ENCODE assay signal across 24 cellular contexts in the genomic region with DNA sequence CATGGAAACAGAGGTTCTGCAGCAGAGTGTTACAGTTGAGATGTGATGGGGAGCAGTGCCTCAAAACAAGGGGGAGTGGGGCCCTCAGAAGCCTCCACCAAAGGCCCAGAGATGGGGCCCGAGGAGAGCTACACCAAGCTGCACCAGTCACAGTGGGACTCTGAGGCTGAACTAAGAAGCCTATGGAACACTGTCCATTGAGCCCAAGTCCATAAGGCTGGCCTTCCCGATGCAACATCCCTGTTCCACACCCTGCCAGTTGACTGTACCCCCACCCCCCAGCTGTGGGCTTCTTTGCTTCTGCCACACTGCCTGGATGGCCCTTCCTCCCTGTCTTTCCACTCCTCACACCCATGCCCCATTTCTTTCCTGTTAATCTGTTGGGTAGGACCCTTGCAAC. TPM values are rescaled to one million over a fixed set of nuclear protein-coding genes. Genes with fewer than 3 reads are reported as not detected.
DNase-seq lines count a peak whose midpoint lies in the region; ATAC-seq and TF ChIP-seq lines count a peak whose summit lies in the region.
"Had no signal": no experiment of that assay in that cellular context is flagged by ENCODE, and none has a peak within 500 bp of the region (broad histone marks: within the 10 kb centered on the region; RNA-seq: fewer than 3 reads in every experiment).

No MANE protein-coding gene starts in this region.

- no peaks in the 10 kb centered on the region for H3K27me3 Mint-ChIP-seq in activated CD8-positive, alpha-beta memory T cell treated with anti-CD3 and anti-CD28 coated beads, Interleukin-2, amount 10 ng/mL, durations not matched to agents 7 days and 5 days
- H3K27me3 Mint-ChIP-seq in memory B cell (no peaks in the 10 kb centered on the region), type B pancreatic cell (no peaks in the 10 kb centered on the region)

- no peaks in the 10 kb centered on the region for H3K9me3 Mint-ChIP-seq in activated CD8-positive, alpha-beta memory T cell treated with anti-CD3 and anti-CD28 coated beads, Interleukin-2, amount 10 ng/mL, durations not matched to agents 7 days and 5 days (ENCODE audit: low read depth)
- H3K9me3 Mint-ChIP-seq in memory B cell (no peaks in the 10 kb centered on the region), type B pancreatic cell (no peaks in the 10 kb centered on the region)

- peak overlapping the region; percentile 22; the same call in 1 of the 2 replicates for H3K4me3 ChIP-seq in Karpas-422 (ENCODE audit: low read length)
- H3K4me3 ChIP-seq: MG63 had no signal

- no peak for ATAC-seq in activated CD8-positive, alpha-beta memory T cell treated with anti-CD3 and anti-CD28 coated beads, Interleukin-2, amount 10 ng/mL, durations not matched to agents 7 days and 5 days
- no peak for ATAC-seq in memory B cell (ENCODE audit: low read depth)
- ATAC-seq in HG03460 (IDR thresholded peaks at IDR 0.05; ENCODE audit: unreplicated experiment), result no peak
- ATAC-seq: Panc1 had no signal

- peaks cover 16% of the 10 kb centered on the region for H3K79me2 ChIP-seq in Karpas-422 (ENCODE audit: low read length)

- peaks cover 6% of the 10 kb centered on the region for H3K36me3 Mint-ChIP-seq in activated CD8-positive, alpha-beta memory T cell treated with anti-CD3 and anti-CD28 coated beads, Interleukin-2, amount 10 ng/mL, durations not matched to agents 7 days and 5 days
- H3K36me3 Mint-ChIP-seq in memory B cell (peaks cover 2% of the 10 kb centered on the region), type B pancreatic cell (peaks cover 15% of the 10 kb centered on the region)

- no peaks in the 10 kb centered on the region for H3K27me3 ChIP-seq in Karpas-422 (ENCODE audit: low read length)
- H3K27me3 ChIP-seq: MG63 had no signal

- no peaks in the 10 kb centered on the region for H3K9me2 ChIP-seq in Karpas-422 (replicated peaks; ENCODE audit: insufficient read depth, low read length)
- H3K9me2 ChIP-seq: SK-N-SH had no signal

- H3K27ac ChIP-seq in Karpas-422 (ENCODE audit: low read length), result peak overlapping the region; percentile 21; the same call in 1 of the 2 replicates
- H3K27ac ChIP-seq: 22Rv1, C4-2B had no signal

- TF ChIP-seq CTCF in type B pancreatic cell (conservative IDR thresholded peaks at IDR 0.05), result no peak

- H3K9me3 ChIP-seq in Karpas-422 (ENCODE audit: low read length), result no peaks in the 10 kb centered on the region
- H3K9me3 ChIP-seq: MG63, SK-N-SH had no signal

- peaks cover 46% of the 10 kb centered on the region for H3K4me1 ChIP-seq in Karpas-422 (ENCODE audit: low read length)

- no peak overlapping the region for H3K27ac Mint-ChIP-seq in activated CD8-positive, alpha-beta memory T cell treated with anti-CD3 and anti-CD28 coated beads, Interleukin-2, amount 10 ng/mL, durations not matched to agents 7 days and 5 days
- peak overlapping the region; percentile 43 for H3K27ac Mint-ChIP-seq in memory B cell
- no peak overlapping the region for H3K27ac Mint-ChIP-seq in type B pancreatic cell

- H3K9ac ChIP-seq in Karpas-422 (ENCODE audit: low read length), result peak overlapping the region; percentile 28
- H3K9ac ChIP-seq: SK-N-SH had no signal

- CTCF ChIA-PET in activated CD8-positive, alpha-beta memory T cell treated with anti-CD3 and anti-CD28 coated beads, Interleukin-2, amount 10 ng/mL, durations not matched to agents 7 days and 5 days (lab: Charles Lee), result no interaction called here

- peak overlapping the region; percentile 51 for H3K4me2 ChIP-seq in Karpas-422 (ENCODE audit: low read depth, low read length, poor library complexity, severe bottlenecking)
- H3K4me2 ChIP-seq: SK-N-SH had no signal

- no peak overlapping the region for H2AFZ ChIP-seq in Karpas-422 (ENCODE audit: low read length)

- H3K4me1 Mint-ChIP-seq in activated CD8-positive, alpha-beta memory T cell treated with anti-CD3 and anti-CD28 coated beads, Interleukin-2, amount 10 ng/mL, durations not matched to agents 7 days and 5 days, result peaks cover 13% of the 10 kb centered on the region
- H3K4me1 Mint-ChIP-seq in memory B cell (peaks cover 17% of the 10 kb centered on the region), type B pancreatic cell (ENCODE audit: unreplicated experiment) (peaks cover 11% of the 10 kb centered on the region)

- H3K36me3 ChIP-seq in Karpas-422 (ENCODE audit: insufficient read depth, low read length), result no peaks in the 10 kb centered on the region
- H3K36me3 ChIP-seq: MG63 had no signal

- peak; percentile 46 for DNase-seq in activated CD8-positive, alpha-beta memory T cell treated with anti-CD3 and anti-CD28 coated beads, Interleukin-2, amount 50 U/mL, for 48 hours
- DNase-seq in activated CD8-positive, alpha-beta memory T cell treated with anti-CD3 and anti-CD28 coated beads, Interleukin-2, amount 10 ng/mL, durations not matched to agents 7 days and 5 days, result no peak
- no peak for DNase-seq in Karpas-422
- no peak for DNase-seq in memory B cell (ENCODE audit: low spot score in 2 of 2)
- DNase-seq in type B pancreatic cell (ENCODE audit: extremely low spot score, unreplicated experiment), result no peak
- DNase-seq in NCI-H1092 (lab: John Stamatoyannopoulos, UW), result no peak
- no peak for DNase-seq in DMS53 treated with DMSO at 0.1 percent for 48 hours (lab: John Stamatoyannopoulos, UW; ENCODE audit: unreplicated experiment)
- DNase-seq: ACHN; DMS53; EL; GF-D8; MG63; NCI-H1417 treated with DMSO at 0.1 percent for 48 hours; NCI-H187; NCI-H510A; NCI-H748 treated with DMSO at 0.1 percent for 48 hours; NK-92 treated with Interleukin-12 subunit alpha and Interleukin-12 subunit beta, amount 100 ng/mL, for 24 hours; SIG-M5; SK-N-SH had no signal

- no peak overlapping the region for H3K4me3 Mint-ChIP-seq in activated CD8-positive, alpha-beta memory T cell treated with anti-CD3 and anti-CD28 coated beads, Interleukin-2, amount 10 ng/mL, durations not matched to agents 7 days and 5 days
- H3K4me3 Mint-ChIP-seq in memory B cell (no peak overlapping the region), type B pancreatic cell (peak overlapping the region; percentile 46)

- no peaks in the 10 kb centered on the region for H4K20me1 ChIP-seq in Karpas-422 (ENCODE audit: insufficient read depth, low read depth, low read length)

RNA-seq across cellular contexts. Expression of gene PCED1A, which starts 2.9 kb away (rescaled TPM):
- 10 to 100 TPM; 21.9 to 30.6 TPM for total RNA-seq in activated CD8-positive, alpha-beta memory T cell treated with anti-CD3 and anti-CD28 coated beads, Interleukin-2, amount 10 ng/mL, durations not matched to agents 7 days and 5 days
- total RNA-seq in Karpas-422 (2014; rRNA removed; shearing (Covaris generic); ENCODE audit: low replicate concordance), result 19.0 and 20.3 TPM in 2 replicates
- 47.5 and 79.6 TPM in 2 replicates for total RNA-seq in type B pancreatic cell (ENCODE audit: low replicate concordance)

RNA-seq across cellular contexts. Expression of gene VPS16, which starts 3.0 kb away (rescaled TPM):
- 10 to 100 TPM; 49.2 to 64.9 TPM for total RNA-seq in activated CD8-positive, alpha-beta memory T cell treated with anti-CD3 and anti-CD28 coated beads, Interleukin-2, amount 10 ng/mL, durations not matched to agents 7 days and 5 days
- total RNA-seq in Karpas-422 (2014; rRNA removed; shearing (Covaris generic); ENCODE audit: low replicate concordance), result 24.7 and 38.2 TPM in 2 replicates
- 31.8 and 49.9 TPM in 2 replicates for total RNA-seq in type B pancreatic cell (ENCODE audit: low replicate concordance)

RNA-seq across cellular contexts. Expression of gene TMEM239, which starts 21.4 kb away (rescaled TPM):
- total RNA-seq in activated CD8-positive, alpha-beta memory T cell treated with anti-CD3 and anti-CD28 coated beads, Interleukin-2, amount 10 ng/mL, durations not matched to agents 7 days and 5 days, result not detected
- total RNA-seq in Karpas-422 (2014; rRNA removed; shearing (Covaris generic); ENCODE audit: low replicate concordance), result not detected in 2 replicates
- total RNA-seq in type B pancreatic cell (ENCODE audit: low replicate concordance), result not detected in 2 replicates
- total RNA-seq: LHCN-M2 had no signal

RNA-seq across cellular contexts. Expression of gene C20orf141, which starts 22.8 kb away (rescaled TPM):
- total RNA-seq in activated CD8-positive, alpha-beta memory T cell treated with anti-CD3 and anti-CD28 coated beads, Interleukin-2, amount 10 ng/mL, durations not matched to agents 7 days and 5 days, result not detected
- not detected in 2 replicates for total RNA-seq in Karpas-422 (2014; rRNA removed; shearing (Covaris generic); ENCODE audit: low replicate concordance)
- total RNA-seq in type B pancreatic cell (ENCODE audit: low replicate concordance), result not detected in 2 replicates
- total RNA-seq: LHCN-M2 had no signal

RNA-seq across cellular contexts. Expression of gene PTPRA, which starts 35.7 kb away (rescaled TPM):
- 10 to 100 TPM; 51.5 to 60.7 TPM for total RNA-seq in activated CD8-positive, alpha-beta memory T cell treated with anti-CD3 and anti-CD28 coated beads, Interleukin-2, amount 10 ng/mL, durations not matched to agents 7 days and 5 days
- total RNA-seq in Karpas-422 (2014; rRNA removed; shearing (Covaris generic); ENCODE audit: low replicate concordance), result 45.2 and 58.4 TPM in 2 replicates
- total RNA-seq in type B pancreatic cell (ENCODE audit: low replicate concordance), result 50.5 and 73.8 TPM in 2 replicates
